In the genomic region with DNA sequence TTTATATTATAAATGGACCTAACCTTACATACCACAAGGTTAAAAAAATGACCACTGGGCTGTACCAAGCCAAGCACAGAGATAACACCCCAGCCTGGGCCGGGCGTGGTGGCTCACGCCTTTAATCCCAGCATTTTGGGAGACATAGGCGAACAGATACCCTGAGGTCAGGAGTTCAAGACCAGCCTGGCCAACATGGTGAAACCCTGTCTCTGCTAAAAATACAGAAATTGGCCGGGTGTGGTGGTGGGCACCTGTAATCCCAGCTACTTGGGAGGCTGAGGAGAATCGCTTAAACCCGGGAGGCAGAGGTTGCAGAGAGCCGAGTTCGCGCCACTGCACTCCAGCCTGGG, we compare ENCODE assay signal across 8 cellular contexts. TPM values are rescaled to one million over a fixed set of nuclear protein-coding genes. Genes with fewer than 3 reads are reported as not detected.
DNase-seq lines count a peak whose midpoint lies in the region; ATAC-seq and TF ChIP-seq lines count a peak whose summit lies in the region.
"Not testable (repeated sequence)": the region's sequence is repeated elsewhere in the genome, so short reads cannot be mapped to it uniquely, and the experiment has no call there.

No MANE protein-coding gene starts in this region.

- not testable (repeated sequence) for ATAC-seq in DND-41 (ENCODE audit: insufficient read depth, low read depth); activated T-cell treated with anti-CD3 and anti-CD28 coated beads, Interleukin-2, amount 50 U/mL, for 72 hours (replicated peaks in 1 of 2); heart left ventricle

- peak overlapping the region; percentile 55 for H3K4me2 ChIP-seq in DND-41 (ENCODE audit: insufficient read depth, low read length)

- H3K4me3 Mint-ChIP-seq in activated T-cell treated with anti-CD3 and anti-CD28 coated beads, Interleukin-2, amount 50 U/mL, for 72 hours = peak overlapping the region; percentile 93 to 95
- H3K4me3 Mint-ChIP-seq in chondrocyte (ENCODE audit: unreplicated experiment) = peak overlapping the region; percentile 98

- H3K9me3 Mint-ChIP-seq in activated T-cell treated with anti-CD3 and anti-CD28 coated beads, Interleukin-2, amount 50 U/mL, for 72 hours = peaks cover 8 to 15% of the 10 kb centered on the region in 2 donors
- not testable (repeated sequence) for H3K9me3 Mint-ChIP-seq in chondrocyte (ENCODE audit: low read depth)

- H3K9ac ChIP-seq in DND-41 (ENCODE audit: low read depth, low read length) (peak overlapping the region; percentile 68), NT2/D1 (ENCODE audit: insufficient read length, low read depth) (peak overlapping the region; percentile 100), mucosa of rectum (ENCODE audit: low read depth in 1 of 2, low read length in 2 of 2) (peak overlapping the region in 1 of 2 donors; percentile 83)

- peak overlapping the region; percentile 67 for H2AFZ ChIP-seq in DND-41 (ENCODE audit: low read depth, low read length)

- H3K4me3 ChIP-seq in DND-41 (ENCODE audit: low read depth in 1 of 2, low read length in 2 of 2) (peak overlapping the region in 1 of 2 experiments; percentile 62; a peak in 2 of 4 replicates), NT2/D1 (ENCODE audit: insufficient read length, low read depth) (peak overlapping the region; percentile 98), heart left ventricle (peak overlapping the region in 11 of 12 donors; percentile 64 to 97 (median 84)), mucosa of rectum (ENCODE audit: low read length in 2 of 2) (peak overlapping the region; percentile 91 to 98), skeletal muscle cell (ENCODE audit: low read depth, low read length) (peak overlapping the region; percentile 77), uterus (peak overlapping the region; percentile 77 to 86)

- H3K27ac ChIP-seq in DND-41 (ENCODE audit: low read length) (peak overlapping the region; percentile 92), heart left ventricle (peak overlapping the region; percentile 77 to 96 (median 90)), mucosa of rectum (ENCODE audit: low read depth in 2 of 2, low read length in 2 of 2) (peak overlapping the region; percentile 91 to 93), uterus (peak overlapping the region; percentile 88 to 90)

- intact Hi-C loops in heart left ventricle (cut with DNase I) = loop anchor here in 1 of 10 donors (5.0 kb wide), 1 partner anchor 88 kb away; no protein-coding TSS in a partner anchor
- intact Hi-C loops in uterus (cut with DNase I; ENCODE audit: low total_unique reads) = not testable (repeated sequence)

- H3K27me3 Mint-ChIP-seq in activated T-cell treated with anti-CD3 and anti-CD28 coated beads, Interleukin-2, amount 50 U/mL, for 72 hours (ENCODE audit: low read depth); chondrocyte (ENCODE audit: low read depth): not testable (repeated sequence)

- TF ChIP-seq POLR2A in heart left ventricle (IDR thresholded peaks at IDR 0.05); uterus (IDR thresholded peaks at IDR 0.05): not testable (repeated sequence)

- not testable (repeated sequence) for TF ChIP-seq CTCF in DND-41 (IDR thresholded peaks at IDR 0.05; ENCODE audit: borderline replicate concordance, extremely low read depth, low read length, poor library complexity, severe bottlenecking); chondrocyte (IDR thresholded peaks at IDR 0.05); heart left ventricle (IDR thresholded peaks at IDR 0.05); uterus (IDR thresholded peaks at IDR 0.05)

- H3K36me3 ChIP-seq in DND-41 (ENCODE audit: insufficient read depth, low read length) = peaks cover 36% of the 10 kb centered on the region
- H3K36me3 ChIP-seq in NT2/D1 (ENCODE audit: insufficient read depth, insufficient read length, low read length) = peaks cover 19% of the 10 kb centered on the region
- H3K36me3 ChIP-seq in heart left ventricle = peaks cover 0 to 26% (median 0%) of the 10 kb centered on the region in 9 donors
- not testable (repeated sequence) for H3K36me3 ChIP-seq in mucosa of rectum (ENCODE audit: control insufficient read depth in 2 of 2, insufficient read depth in 2 of 2, low read length in 2 of 2); uterus

- not testable (repeated sequence) for H4K20me1 ChIP-seq in DND-41 (ENCODE audit: insufficient read depth, low read length)

- H3K9me3 ChIP-seq in DND-41 (ENCODE audit: insufficient read depth, low read length, severe bottlenecking) (peaks cover 67% of the 10 kb centered on the region), heart left ventricle (peaks cover 0 to 40% (median 0%) of the 10 kb centered on the region in 12 donors)
- H3K9me3 ChIP-seq in NT2/D1 (ENCODE audit: insufficient read depth, low read length); mucosa of rectum (ENCODE audit: control insufficient read depth in 2 of 2, low read length in 2 of 2); uterus: not testable (repeated sequence)

- H3K79me2 ChIP-seq in DND-41 (ENCODE audit: insufficient read depth, low read length) = peaks cover 35% of the 10 kb centered on the region

- H3K4me1 Mint-ChIP-seq in activated T-cell treated with anti-CD3 and anti-CD28 coated beads, Interleukin-2, amount 50 U/mL, for 72 hours (ENCODE audit: low read depth) = peaks cover 34% of the 10 kb centered on the region
- H3K4me1 Mint-ChIP-seq in chondrocyte (ENCODE audit: low read depth) = peaks cover 11% of the 10 kb centered on the region

- H3K36me3 Mint-ChIP-seq in activated T-cell treated with anti-CD3 and anti-CD28 coated beads, Interleukin-2, amount 50 U/mL, for 72 hours (ENCODE audit: insufficient read depth in 2 of 2) = peaks cover 33 to 40% of the 10 kb centered on the region in 2 donors
- H3K36me3 Mint-ChIP-seq in chondrocyte (ENCODE audit: low read depth) = not testable (repeated sequence)

- peaks cover 49% of the 10 kb centered on the region for H3K4me1 ChIP-seq in DND-41 (ENCODE audit: insufficient read depth, low read length)
- H3K4me1 ChIP-seq in NT2/D1 (ENCODE audit: insufficient read depth, insufficient read length); mucosa of rectum (ENCODE audit: control insufficient read depth in 2 of 2, insufficient read depth in 2 of 2, low read length in 2 of 2): not testable (repeated sequence)
- peaks cover 0 to 15% (median 12%) of the 10 kb centered on the region in 12 donors for H3K4me1 ChIP-seq in heart left ventricle
- peaks cover 9 to 12% of the 10 kb centered on the region in 2 donors for H3K4me1 ChIP-seq in uterus

- WGBS in heart left ventricle, 4 donors = 42 to 45% (median 43%) methylated on average over 10 of the region's 10 CpGs

- not testable (repeated sequence) for DNase-seq in DND-41; NT2/D1 (ENCODE audit: low read depth, low spot score); activated T-cell treated with anti-CD3 and anti-CD28 coated beads, Interleukin-2, amount 50 U/mL, for 72 hours; chondrocyte (ENCODE audit: low spot score); heart left ventricle; skeletal muscle cell (ENCODE audit: low read depth); uterus

- peak overlapping the region; percentile 94 for H3K27ac Mint-ChIP-seq in activated T-cell treated with anti-CD3 and anti-CD28 coated beads, Interleukin-2, amount 50 U/mL, for 72 hours
- peak overlapping the region; percentile 99 for H3K27ac Mint-ChIP-seq in chondrocyte (ENCODE audit: unreplicated experiment)

- H3K27me3 ChIP-seq in DND-41 (ENCODE audit: insufficient read depth, low read length, poor library complexity); NT2/D1 (ENCODE audit: insufficient read depth, insufficient read length); heart left ventricle; mucosa of rectum (ENCODE audit: control insufficient read depth in 2 of 2, insufficient read depth in 2 of 2, low read length in 2 of 2); uterus: not testable (repeated sequence)

RNA-seq across cellular contexts. Expression of gene ZNF718, which starts 0.4 kb away (rescaled TPM):
- 10 to 100 TPM in 1 of 2 donors, 1 to 10 TPM in 1; 8.1 to 10.2 TPM for total RNA-seq in activated T-cell treated with anti-CD3 and anti-CD28 coated beads, Interleukin-2, amount 50 U/mL, for 72 hours
- total RNA-seq in chondrocyte (3.1 to 7.1 TPM (median 3.2 TPM) in 3 replicates), heart left ventricle (1 to 10 TPM; 2.4 to 6.5 (median 3.3) TPM), uterus (10 to 100 TPM in 3 of 4 donors, 1 to 10 TPM in 1; 2.6 to 20.9 (median 16.1) TPM)
- polyA plus RNA-seq in heart left ventricle = 1 to 10 TPM; 1.1 to 1.9 TPM
